1 cellular context compared by ENCODE assay signal in the genomic region with DNA sequence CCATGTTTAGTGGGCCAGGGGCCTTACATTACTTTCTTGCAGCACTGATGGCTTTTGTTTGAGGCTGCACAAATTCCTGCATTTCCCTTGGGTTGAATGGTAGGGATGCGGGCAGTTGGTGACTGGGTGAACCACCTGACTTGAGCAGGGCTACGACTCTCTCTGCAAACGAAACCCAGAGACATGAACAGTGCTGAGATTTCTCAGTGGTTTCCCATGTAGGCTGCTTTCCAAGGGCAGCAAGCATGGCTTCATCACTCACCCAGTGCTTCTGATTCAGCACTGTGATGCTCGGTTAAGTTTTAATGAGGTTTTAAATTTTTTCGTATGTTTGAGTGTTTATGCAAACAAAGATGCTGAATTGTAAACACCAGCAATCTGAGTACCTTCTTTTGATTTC.
TF ChIP-seq lines count a peak whose summit lies in the region.

No MANE protein-coding gene starts in this region.

TF ChIP-seq in WTC11, 78 proteins besides CTCF, POLR2A, EP300 and RAD21 (continued from another document):
- TF ChIP-seq, protein P1, sequence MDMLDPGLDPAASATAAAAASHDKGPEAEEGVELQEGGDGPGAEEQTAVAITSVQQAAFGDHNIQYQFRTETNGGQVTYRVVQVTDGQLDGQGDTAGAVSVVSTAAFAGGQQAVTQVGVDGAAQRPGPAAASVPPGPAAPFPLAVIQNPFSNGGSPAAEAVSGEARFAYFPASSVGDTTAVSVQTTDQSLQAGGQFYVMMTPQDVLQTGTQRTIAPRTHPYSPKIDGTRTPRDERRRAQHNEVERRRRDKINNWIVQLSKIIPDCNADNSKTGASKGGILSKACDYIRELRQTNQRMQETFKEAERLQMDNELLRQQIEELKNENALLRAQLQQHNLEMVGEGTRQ (CRISPR knock-in tag; IDR thresholded peaks at IDR 0.05): no peak
- TF ChIP-seq GABPB1 (CRISPR knock-in tag; IDR thresholded peaks at IDR 0.05) (no peak), TEAD4 (CRISPR knock-in tag; IDR thresholded peaks at IDR 0.05) (no peak), NR1H2 (CRISPR knock-in tag; IDR thresholded peaks at IDR 0.05) (no peak), SP1 (CRISPR knock-in tag; conservative IDR thresholded peaks at IDR 0.05) (no peak)
- TF ChIP-seq, protein P2, sequence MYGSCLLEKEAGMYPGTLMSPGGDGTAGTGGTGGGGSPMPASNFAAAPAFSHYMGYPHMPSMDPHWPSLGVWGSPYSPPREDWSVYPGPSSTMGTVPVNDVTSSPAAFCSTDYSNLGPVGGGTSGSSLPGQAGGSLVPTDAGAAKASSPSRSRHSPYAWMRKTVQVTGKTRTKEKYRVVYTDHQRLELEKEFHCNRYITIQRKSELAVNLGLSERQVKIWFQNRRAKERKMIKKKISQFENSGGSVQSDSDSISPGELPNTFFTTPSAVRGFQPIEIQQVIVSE (CRISPR knock-in tag; IDR thresholded peaks at IDR 0.05; ENCODE audit: borderline replicate concordance): no peak
TF ChIP-seq in WTC11: peak in this region for 0.
